ENCODE assay signal across 8 cellular contexts in genomic region chr5:67209141-67209771, GRCh38. TPM values are rescaled to one million over a fixed set of nuclear protein-coding genes. Genes with fewer than 3 reads are reported as not detected.
DNase-seq lines count a peak whose midpoint lies in the region; ATAC-seq and TF ChIP-seq lines count a peak whose summit lies in the region.

No MANE protein-coding gene starts in this region.

- peaks cover 0 to 2% of the 10 kb centered on the region in 2 donors for H3K9me3 Mint-ChIP-seq in stimulated activated naive B cell treated with anti-CD40 and anti-IgM and Interleukin-4, amounts not matched to agents 10 μg/mL and 1 μg/mL and 100 μg/mL, for 72 hours

- H3K4me3 Mint-ChIP-seq in stimulated activated naive B cell treated with anti-CD40 and anti-IgM and Interleukin-4, amounts not matched to agents 10 μg/mL and 1 μg/mL and 100 μg/mL, for 72 hours, result peak overlapping the region in 1 of 2 donors; percentile 17

- peak; percentile 72 for TF ChIP-seq CTCF in AG04450 (IDR thresholded peaks at IDR 0.05; ENCODE audit: low read depth, low read length)

- H3K4me3 ChIP-seq in AG04450 (ENCODE audit: low read depth, low read length), result no peak overlapping the region

- ATAC-seq in GM18858 (IDR thresholded peaks at IDR 0.05; ENCODE audit: unreplicated experiment), result peak; percentile 24
- ATAC-seq in stimulated activated naive B cell treated with anti-CD40 and anti-IgM and Interleukin-4, amounts not matched to agents 10 μg/mL and 1 μg/mL and 100 μg/mL, for 72 hours (replicated peaks), result peak; percentile 43 to 46

- H3K27ac Mint-ChIP-seq in stimulated activated naive B cell treated with anti-CD40 and anti-IgM and Interleukin-4, amounts not matched to agents 10 μg/mL and 1 μg/mL and 100 μg/mL, for 72 hours, result peak overlapping the region; percentile 37

- CTCF ChIA-PET in AG04450 (lab: Charles Lee), result interaction anchor here (0.5 to 8.2 kb wide), 33 partner anchors 8 to 1092 kb away, joined by 3 to 73 read pairs (median 5); no protein-coding TSS in a partner anchor

- H3K27me3 Mint-ChIP-seq in stimulated activated naive B cell treated with anti-CD40 and anti-IgM and Interleukin-4, amounts not matched to agents 10 μg/mL and 1 μg/mL and 100 μg/mL, for 72 hours, result no peaks in the 10 kb centered on the region

- peak; percentile 37 for DNase-seq in AG04450 (ENCODE audit: low read depth, low spot score)
- DNase-seq in HPDE6-E6E7 (ENCODE audit: extremely low spot score), result peak; percentile 79
- peak; percentile 25 for DNase-seq in NCI-H82 treated with DMSO at 0.1 percent for 48 hours (lab: John Stamatoyannopoulos, UW; ENCODE audit: unreplicated experiment)
- DNase-seq in activated CD4-positive, alpha-beta T cell treated with anti-CD3 and anti-CD28 coated beads, Interleukin-2, amount 50 U/mL, for 48 hours, result peak; percentile 46 to 65
- DNase-seq in effector CD8-positive, alpha-beta T cell (lab: John Stamatoyannopoulos, UW), result peak; percentile 26
- peak; percentile 92 for DNase-seq in medulla oblongata (ENCODE audit: extremely low spot score)
- peak; percentile 67 for DNase-seq in stimulated activated naive B cell treated with anti-CD40 and anti-IgM and Interleukin-4, amounts not matched to agents 10 μg/mL and 1 μg/mL and 100 μg/mL, for 72 hours

- H3K9me3 ChIP-seq in AG04450 (ENCODE audit: control insufficient read depth, insufficient read depth, low read length), result no peaks in the 10 kb centered on the region

- H3K27me3 ChIP-seq in AG04450 (ENCODE audit: control insufficient read depth, insufficient read depth, low read length), result peaks cover 2% of the 10 kb centered on the region

- H3K27ac ChIP-seq in AG04450 (ENCODE audit: low read depth, low read length), result no peak overlapping the region

- POLR2A ChIA-PET in AG04450 (lab: Yijun Ruan, JAX), result no interaction called here

- peaks cover 47 to 67% of the 10 kb centered on the region in 2 donors for H3K4me1 Mint-ChIP-seq in stimulated activated naive B cell treated with anti-CD40 and anti-IgM and Interleukin-4, amounts not matched to agents 10 μg/mL and 1 μg/mL and 100 μg/mL, for 72 hours

- H3K36me3 Mint-ChIP-seq in stimulated activated naive B cell treated with anti-CD40 and anti-IgM and Interleukin-4, amounts not matched to agents 10 μg/mL and 1 μg/mL and 100 μg/mL, for 72 hours, result no peaks in the 10 kb centered on the region

RNA-seq across cellular contexts. Expression of gene CD180, which starts 12.7 kb away (rescaled TPM):
- polyA plus RNA-seq in AG04450 (2011; rRNA removed), result not detected in 2 replicates
- not detected in 2 replicates for polyA minus RNA-seq in AG04450 (2011; rRNA and poly(A)+ RNA removed)

Comparison
In these comparisons a context has a peak if more than half of its experiments do, and no peak if none do; other contexts are left out.
1. DNase-seq: peak in every context shown above with its lines; median percentile 92 in medulla oblongata; 79 in HPDE6-E6E7; 67 in stimulated activated naive B cell treated with anti-CD40 and anti-IgM and Interleukin-4, amounts not matched to agents 10 μg/mL and 1 μg/mL and 100 μg/mL, for 72 hours; 56 in activated CD4-positive, alpha-beta T cell treated with anti-CD3 and anti-CD28 coated beads, Interleukin-2, amount 50 U/mL, for 48 hours; 37 in AG04450; 26 in effector CD8-positive, alpha-beta T cell; 25 in NCI-H82 treated with DMSO at 0.1 percent for 48 hours.